ENCODE assay signal across 8 cellular contexts in genomic region chr20:46562373-46563169, GRCh38. TPM values are rescaled to one million over a fixed set of nuclear protein-coding genes. Genes with fewer than 3 reads are reported as not detected.
DNase-seq lines count a peak whose midpoint lies in the region; ATAC-seq, FAIRE-seq and TF ChIP-seq lines count a peak whose summit lies in the region.

No MANE protein-coding gene starts in this region.

- peak; percentile 62 for DNase-seq in A172 (ENCODE audit: low spot score)
- DNase-seq in GM18507 (ENCODE audit: extremely low spot score, insufficient read length, low read depth), result peak; percentile 67
- DNase-seq in NB4 (ENCODE audit: low read depth), result peak; percentile 81
- peak in 4 of 5 experiments; percentile 9 to 55 (median 40) for DNase-seq in T-helper 2 cell
- DNase-seq in astrocyte of the spinal cord (ENCODE audit: low read depth, low spot score), result peak; percentile 47
- peak; percentile 61 for DNase-seq in iPS DF 6.9 (ENCODE audit: low read depth, low spot score)
- no peak for DNase-seq in retinal pigment epithelial cell (ENCODE audit: low read depth)

- H3K4me1 ChIP-seq in iPS DF 6.9 (ENCODE audit: control insufficient read depth, insufficient read depth, low read length), result peaks cover 5% of the 10 kb centered on the region; the same call in 1 of the 2 replicates

- in situ Hi-C loops in astrocyte of the spinal cord (cut with HindIII; ENCODE audit: low sequenced_read_pairs), result no loop called here

- no peak for TF ChIP-seq POLR2A in NB4 (IDR thresholded peaks at IDR 0.05; ENCODE audit: extremely low read depth, insufficient read length)

- peak; percentile 95 for FAIRE-seq in GM18507 (lab: Jason Lieb, UNC)

- no peaks in the 10 kb centered on the region for H3K27me3 ChIP-seq in iPS DF 6.9 (ENCODE audit: control insufficient read depth, insufficient read depth, low read length)

- no peaks in the 10 kb centered on the region for H3K36me3 ChIP-seq in iPS DF 6.9 (ENCODE audit: control insufficient read depth, insufficient read depth, low read length)

- H3K9me3 ChIP-seq in iPS DF 6.9 (ENCODE audit: control insufficient read depth, insufficient read depth, low read length), result no peaks in the 10 kb centered on the region

- peak overlapping the region; percentile 9 for H3K27ac ChIP-seq in iPS DF 6.9 (ENCODE audit: low read length)

- H3K4me3 ChIP-seq in NB4 (ENCODE audit: low read depth, low read length) (peak overlapping the region; percentile 53), astrocyte of the spinal cord (ENCODE audit: low read depth, low read length) (peak overlapping the region; percentile 12), iPS DF 6.9 (ENCODE audit: low read length) (no peak overlapping the region), retinal pigment epithelial cell (ENCODE audit: low read length) (peak overlapping the region; percentile 42)

- peak; percentile 92 for TF ChIP-seq CTCF in NB4 (IDR thresholded peaks at IDR 0.05; ENCODE audit: low read depth, low read length)
- TF ChIP-seq CTCF in astrocyte of the spinal cord (IDR thresholded peaks at IDR 0.05; ENCODE audit: low read depth, low read length), result peak; percentile 82
- TF ChIP-seq CTCF in retinal pigment epithelial cell (conservative IDR thresholded peaks at IDR 0.05; ENCODE audit: low read depth, low read length), result peak; percentile 91

- no peak for ATAC-seq in GM21576 (IDR thresholded peaks at IDR 0.05; ENCODE audit: unreplicated experiment)

- no CpG with 5 or more reads among the region's 19 CpGs for WGBS in iPS DF 6.9 (ENCODE audit: insufficient coverage, insufficient read length)

RNA-seq across cellular contexts. Expression of gene OCSTAMP, which starts 12.1 kb away (rescaled TPM):
- not detected in 2 replicates for total RNA-seq in A172 (2014; rRNA removed; shearing (Covaris generic))

RNA-seq across cellular contexts. Expression of gene ZNF334, which starts 49.2 kb away (rescaled TPM):
- 0.12 TPM in 1 of 2 replicates, not detected in the other for total RNA-seq in A172 (2014; rRNA removed; shearing (Covaris generic))
